In the genomic region with DNA sequence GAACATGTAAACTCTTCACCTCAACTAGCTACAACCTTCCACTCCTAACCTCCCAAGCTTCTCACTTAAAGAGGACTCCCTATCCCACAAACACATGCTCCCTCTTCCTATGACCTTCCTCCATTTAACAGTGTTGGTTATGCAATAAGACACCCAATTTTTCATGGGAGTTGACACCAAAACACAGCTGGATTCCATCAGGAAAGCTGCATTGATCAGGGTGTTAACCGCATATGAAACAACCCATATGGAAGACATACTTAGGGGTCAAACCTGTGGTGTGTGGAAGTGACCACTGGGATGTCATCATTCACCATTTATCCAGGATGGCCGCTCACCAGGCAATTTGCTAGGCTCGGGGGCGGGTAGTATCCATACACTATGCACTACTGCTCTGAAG, we compare ENCODE assay signal across 21 cellular contexts.
"Had no signal": no experiment of that assay in that cellular context is flagged by ENCODE, and none has a peak within 500 bp of the region (broad histone marks: within the 10 kb centered on the region; RNA-seq: fewer than 3 reads in every experiment).

No MANE protein-coding gene starts in this region.

- H3K4me3 ChIP-seq: SJSA1 had no signal

- H3K27ac ChIP-seq: SJSA1 had no signal

- H3K4me3 Mint-ChIP-seq: IgD-negative memory B cell had no signal

- H3K27me3 ChIP-seq: SJSA1 had no signal

- FAIRE-seq: RCC 7860 had no signal

- DNase-seq: KBM-7, MV-4-11, NCI-H1105, NCI-H1417 treated with DMSO at 0.1 percent for 48 hours, NCI-H146, NCI-H1694 treated with DMSO at 0.1 percent for 48 hours, NCI-H1930, NCI-H2081, NCI-H2107, NCI-H2227 treated with DMSO at 0.1 percent for 48 hours, NCI-H524, NCI-H69, NCI-H774, Right ventricle myocardium superior, RPMI8226, SIG-M5, SK-N-SH, T-helper 1 cell had no signal

- H3K4me2 ChIP-seq: SK-N-SH had no signal

- H3K27me3 Mint-ChIP-seq: IgD-negative memory B cell had no signal

- H3K27ac Mint-ChIP-seq: IgD-negative memory B cell had no signal

- H3K9ac ChIP-seq: SK-N-SH had no signal
